In genomic region chr22:17920145-17920605, GRCh38 we compare ENCODE assay signal across 8 cellular contexts.
DNase-seq lines count a peak whose midpoint lies in the region; ATAC-seq and TF ChIP-seq lines count a peak whose summit lies in the region.

No MANE protein-coding gene starts in this region.

- TF ChIP-seq CTCF in fibroblast of lung (conservative IDR thresholded peaks at IDR 0.05 in 1 of 2, IDR thresholded peaks at IDR 0.05 in 1 of 2; ENCODE audit: low read depth in 1 of 2, low read length in 2 of 2): no peak
- TF ChIP-seq CTCF in nephron progenitor cell (IDR thresholded peaks at IDR 0.05): no peak
- TF ChIP-seq CTCF in activated CD8-positive, alpha-beta T cell treated with anti-CD3 and anti-CD28 coated beads for 36 hours (IDR thresholded peaks at IDR 0.05): no peak

- H3K4me3 ChIP-seq in SJCRH30: no peak overlapping the region
- H3K4me3 ChIP-seq in fibroblast of lung (replicated peaks in 1 of 4; ENCODE audit: control extremely low read depth in 1 of 4, insufficient read depth in 1 of 4, low read depth in 3 of 4, low read length in 4 of 4): peak overlapping the region in 1 of 4 experiments; percentile 17

- H3K27ac ChIP-seq in SJCRH30 (peak overlapping the region; percentile 69), fibroblast of lung (ENCODE audit: insufficient read depth, low read length) (no peak overlapping the region)

- H3K4me2 ChIP-seq in fibroblast of lung (ENCODE audit: extremely low read depth, insufficient read depth, low read length): peak overlapping the region; percentile 19

- CTCF ChIA-PET in activated CD8-positive, alpha-beta T cell treated with anti-CD3 and anti-CD28 coated beads for 36 hours (lab: Charles Lee): interaction anchor here (1.1 kb wide), 1 partner anchor 104 kb away, joined by 3 read pairs; the partner anchor contains the start of gene MICAL3

- peaks cover 44% of the 10 kb centered on the region for H3K4me1 Mint-ChIP-seq in nephron progenitor cell
- H3K4me1 Mint-ChIP-seq in activated CD8-positive, alpha-beta T cell treated with anti-CD3 and anti-CD28 coated beads for 36 hours (ENCODE audit: low read depth): peaks cover 11% of the 10 kb centered on the region

- no peaks in the 10 kb centered on the region for H3K36me3 Mint-ChIP-seq in nephron progenitor cell (ENCODE audit: low read depth)
- no peaks in the 10 kb centered on the region for H3K36me3 Mint-ChIP-seq in activated CD8-positive, alpha-beta T cell treated with anti-CD3 and anti-CD28 coated beads for 36 hours (ENCODE audit: low read depth)

- H3K36me3 ChIP-seq in SJCRH30 (no peaks in the 10 kb centered on the region), fibroblast of lung (ENCODE audit: control insufficient read depth, insufficient read depth, low read length) (no peaks in the 10 kb centered on the region)

- peaks cover 66% of the 10 kb centered on the region for H3K4me1 ChIP-seq in SJCRH30
- H3K4me1 ChIP-seq in fibroblast of lung (ENCODE audit: control insufficient read depth, extremely low read depth, insufficient read depth, low read length): peaks cover 36% of the 10 kb centered on the region

- H4K20me1 ChIP-seq in fibroblast of lung (ENCODE audit: control insufficient read depth, extremely low read depth, insufficient read depth, low read length): no peaks in the 10 kb centered on the region

- H3K27me3 ChIP-seq in SJCRH30 (no peaks in the 10 kb centered on the region), fibroblast of lung (ENCODE audit: control insufficient read depth, insufficient read depth, low read length) (no peaks in the 10 kb centered on the region)

- H3K4me3 Mint-ChIP-seq in nephron progenitor cell: peak overlapping the region; percentile 6
- H3K4me3 Mint-ChIP-seq in activated CD8-positive, alpha-beta T cell treated with anti-CD3 and anti-CD28 coated beads for 36 hours: no peak overlapping the region

- no peak overlapping the region for H3K27ac Mint-ChIP-seq in nephron progenitor cell
- no peak overlapping the region for H3K27ac Mint-ChIP-seq in activated CD8-positive, alpha-beta T cell treated with anti-CD3 and anti-CD28 coated beads for 36 hours

- ATAC-seq in GM21423 (IDR thresholded peaks at IDR 0.05; ENCODE audit: unreplicated experiment): no peak
- no peak for ATAC-seq in activated CD8-positive, alpha-beta T cell treated with anti-CD3 and anti-CD28 coated beads for 36 hours

- intact Hi-C loops in activated CD8-positive, alpha-beta T cell treated with anti-CD3 and anti-CD28 coated beads for 36 hours (cut with micrococcal nuclease): no loop called here

- POLR2A ChIA-PET in activated CD8-positive, alpha-beta T cell treated with anti-CD3 and anti-CD28 coated beads for 36 hours (lab: Charles Lee): no interaction called here

- H3K9ac ChIP-seq in fibroblast of lung (ENCODE audit: insufficient read depth, low read length): no peak overlapping the region

- no peak overlapping the region for H2AFZ ChIP-seq in fibroblast of lung (ENCODE audit: low read length)

- DNase-seq in EH (ENCODE audit: low read depth) (peak; percentile 35), SJCRH30 (peak; percentile 36 to 42), fibroblast of lung (ENCODE audit: low read depth in 2 of 2) (peak; percentile 52 to 76), nephron progenitor cell (peak; percentile 35), cerebellum (ENCODE audit: low spot score) (no peak), GM19238 (ENCODE audit: insufficient read length, low spot score) (no peak)
- no peak for DNase-seq in activated CD8-positive, alpha-beta T cell treated with anti-CD3 and anti-CD28 coated beads for 36 hours

- H3K27me3 Mint-ChIP-seq in nephron progenitor cell (ENCODE audit: low read depth, poor library complexity): peaks cover 3% of the 10 kb centered on the region
- no peaks in the 10 kb centered on the region for H3K27me3 Mint-ChIP-seq in activated CD8-positive, alpha-beta T cell treated with anti-CD3 and anti-CD28 coated beads for 36 hours

- no peaks in the 10 kb centered on the region for H3K9me3 Mint-ChIP-seq in nephron progenitor cell
- H3K9me3 Mint-ChIP-seq in activated CD8-positive, alpha-beta T cell treated with anti-CD3 and anti-CD28 coated beads for 36 hours: no peaks in the 10 kb centered on the region

- peaks cover 14% of the 10 kb centered on the region for H3K79me2 ChIP-seq in fibroblast of lung (ENCODE audit: control insufficient read depth, insufficient read depth, low read length)

- H3K9me3 ChIP-seq in SJCRH30 (replicated peaks) (no peaks in the 10 kb centered on the region), fibroblast of lung (ENCODE audit: control insufficient read depth, insufficient read depth, low read depth, low read length) (no peaks in the 10 kb centered on the region)

Comparison
In these comparisons a context has a peak if more than half of its experiments do, and no peak if none do; other contexts are left out.
1. DNase-seq: peak in EH (single experiment), SJCRH30 (2 of 2), fibroblast of lung (2 of 2) and nephron progenitor cell (single experiment); none in cerebellum (single experiment), GM19238 (single experiment) and activated CD8-positive, alpha-beta T cell treated with anti-CD3 and anti-CD28 coated beads for 36 hours (single experiment).